Comparison of ENCODE assay signal across 18 cellular contexts in the genomic region with DNA sequence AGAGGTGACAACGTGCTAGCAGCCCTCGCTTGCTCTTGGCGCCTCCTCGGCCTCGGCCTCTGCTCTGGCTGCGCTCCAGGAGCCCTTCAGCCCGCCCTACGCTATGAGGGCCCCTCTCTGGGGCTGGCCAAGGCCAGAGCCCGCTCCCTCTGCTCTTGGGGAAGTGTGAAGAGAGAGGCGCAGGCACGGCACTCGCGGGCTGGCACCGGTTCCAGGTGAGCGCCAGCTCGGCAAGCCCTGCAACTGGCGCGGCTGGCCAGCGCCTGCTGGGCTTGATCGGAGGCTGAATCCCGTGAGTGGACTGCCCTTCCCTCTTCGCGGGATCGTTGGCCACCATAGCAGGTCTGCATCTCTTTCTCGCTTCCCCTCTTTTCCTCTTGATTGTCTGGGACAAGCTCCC.
DNase-seq lines count a peak whose midpoint lies in the region; ATAC-seq and TF ChIP-seq lines count a peak whose summit lies in the region.
"Had no signal": no experiment of that assay in that cellular context is flagged by ENCODE, and none has a peak within 500 bp of the region (broad histone marks: within the 10 kb centered on the region; RNA-seq: fewer than 3 reads in every experiment).

No MANE protein-coding gene starts in this region.

- H3K4ac ChIP-seq in neuronal stem cell (ENCODE audit: low read length): no peak overlapping the region

- no peaks in the 10 kb centered on the region for H3K4me1 Mint-ChIP-seq in activated T-helper 1 cell treated with anti-CD3 and anti-CD28 coated beads, Interleukin-12 subunit alpha, Interleukin-12 subunit beta, Interleukin-2, Interleukin-4 antibody, amounts not matched to agents 30 ng/mL and 10 ng/mL and 1 ng/mL, durations not matched to agents 14 hours and 24 hours and 36 hours (ENCODE audit: low read depth)
- no peaks in the 10 kb centered on the region for H3K4me1 Mint-ChIP-seq in CD14-positive monocyte
- H3K4me1 Mint-ChIP-seq: B cell; CD4-positive, CD25-positive, alpha-beta regulatory T cell; CD8-positive, alpha-beta memory T cell had no signal

- no peaks in the 10 kb centered on the region for H3K27me3 Mint-ChIP-seq in activated T-helper 1 cell treated with anti-CD3 and anti-CD28 coated beads, Interleukin-12 subunit alpha, Interleukin-12 subunit beta, Interleukin-2, Interleukin-4 antibody, amounts not matched to agents 30 ng/mL and 10 ng/mL and 1 ng/mL, durations not matched to agents 14 hours and 24 hours and 36 hours (ENCODE audit: insufficient read depth)
- no peaks in the 10 kb centered on the region for H3K27me3 Mint-ChIP-seq in CD14-positive monocyte (ENCODE audit: low read depth in 3 of 3)
- H3K27me3 Mint-ChIP-seq: B cell; CD4-positive, CD25-positive, alpha-beta regulatory T cell; CD8-positive, alpha-beta memory T cell had no signal

- no peaks in the 10 kb centered on the region for H3K79me1 ChIP-seq in neuronal stem cell (ENCODE audit: low read depth, low read length)

- peak overlapping the region; percentile 52 for H3K27ac Mint-ChIP-seq in activated T-helper 1 cell treated with anti-CD3 and anti-CD28 coated beads, Interleukin-12 subunit alpha, Interleukin-12 subunit beta, Interleukin-2, Interleukin-4 antibody, amounts not matched to agents 30 ng/mL and 10 ng/mL and 1 ng/mL, durations not matched to agents 14 hours and 24 hours and 36 hours
- H3K27ac Mint-ChIP-seq in CD14-positive monocyte: no peak overlapping the region
- H3K27ac Mint-ChIP-seq: B cell; CD8-positive, alpha-beta memory T cell had no signal

- no peak overlapping the region for H4K91ac ChIP-seq in neuronal stem cell (ENCODE audit: low read depth, low read length, poor library complexity)

- H3K36me3 Mint-ChIP-seq in activated T-helper 1 cell treated with anti-CD3 and anti-CD28 coated beads, Interleukin-12 subunit alpha, Interleukin-12 subunit beta, Interleukin-2, Interleukin-4 antibody, amounts not matched to agents 30 ng/mL and 10 ng/mL and 1 ng/mL, durations not matched to agents 14 hours and 24 hours and 36 hours (ENCODE audit: low read depth): no peaks in the 10 kb centered on the region
- no peaks in the 10 kb centered on the region for H3K36me3 Mint-ChIP-seq in CD14-positive monocyte
- H3K36me3 Mint-ChIP-seq: CD4-positive, CD25-positive, alpha-beta regulatory T cell; CD8-positive, alpha-beta memory T cell had no signal

- H2BK120ac ChIP-seq in neuronal stem cell (ENCODE audit: low read depth, low read length): no peak overlapping the region

- H3K27me3 ChIP-seq in right cardiac atrium (ENCODE audit: control insufficient read depth, insufficient read depth): no peaks in the 10 kb centered on the region
- H3K27me3 ChIP-seq in neuronal stem cell (ENCODE audit: control insufficient read depth in 3 of 3, insufficient read depth in 3 of 3, low read depth in 1 of 3, low read length in 3 of 3): no peaks in the 10 kb centered on the region
- H3K27me3 ChIP-seq: BLaER1 treated with 17β-estradiol and CSF1 and Interleukin-3, amounts not matched to agents 10 nM and 100 nM had no signal

- H3K18ac ChIP-seq in neuronal stem cell (ENCODE audit: low read length): no peak overlapping the region

- no peak overlapping the region for H2BK12ac ChIP-seq in neuronal stem cell (ENCODE audit: low read length)

- peaks cover 9% of the 10 kb centered on the region for H3K9me3 Mint-ChIP-seq in activated T-helper 1 cell treated with anti-CD3 and anti-CD28 coated beads, Interleukin-12 subunit alpha, Interleukin-12 subunit beta, Interleukin-2, Interleukin-4 antibody, amounts not matched to agents 30 ng/mL and 10 ng/mL and 1 ng/mL, durations not matched to agents 14 hours and 24 hours and 36 hours
- H3K9me3 Mint-ChIP-seq in CD14-positive monocyte: peaks cover 0 to 23% (median 8%) of the 10 kb centered on the region in 7 donors

- intact Hi-C loops in left ventricle myocardium superior (cut with micrococcal nuclease) (no loop called here), right cardiac atrium (cut with DNase I) (no loop called here), CD14-positive monocyte (cut with micrococcal nuclease) (no loop called here)
- intact Hi-C loops in activated T-helper 1 cell treated with anti-CD3 and anti-CD28 coated beads, Interleukin-12 subunit alpha, Interleukin-12 subunit beta, Interleukin-2, Interleukin-4 antibody, amounts not matched to agents 30 ng/mL and 10 ng/mL and 1 ng/mL, durations not matched to agents 14 hours and 24 hours and 36 hours (cut with micrococcal nuclease): no loop called here

- peak; percentile 16 for DNase-seq in left ventricle myocardium superior
- DNase-seq in right cardiac atrium: no peak
- DNase-seq in activated T-helper 1 cell treated with anti-CD3 and anti-CD28 coated beads, Interleukin-12 subunit alpha, Interleukin-12 subunit beta, Interleukin-2, Interleukin-4 antibody, amounts not matched to agents 30 ng/mL and 10 ng/mL and 1 ng/mL, durations not matched to agents 14 hours and 24 hours and 36 hours (ENCODE audit: low spot score): no peak
- DNase-seq in neuronal stem cell (ENCODE audit: low spot score): no peak
- no peak for DNase-seq in NCI-H345 treated with DMSO at 0.1 percent for 48 hours (lab: John Stamatoyannopoulos, UW; ENCODE audit: unreplicated experiment)
- no peak for DNase-seq in CD14-positive monocyte (ENCODE audit: low spot score)
- DNase-seq in activated gamma-delta T cell (lab: John Stamatoyannopoulos, UW): no peak
- DNase-seq: 8988T; CD4-positive, CD25-positive, alpha-beta regulatory T cell; CD8-positive, alpha-beta memory T cell; COR-L47; DMS 273 treated with DMSO at 0.1 percent for 48 hours; DMS53; DND-41; GM23248 had no signal

- TF ChIP-seq CTCF in CD14-positive monocyte (IDR thresholded peaks at IDR 0.05): no peak

- H3K4me2 ChIP-seq in neuronal stem cell (ENCODE audit: insufficient read depth, low read length, poor library complexity, severe bottlenecking): no peak overlapping the region
- H3K4me2 ChIP-seq: BLaER1 treated with 17β-estradiol and CSF1 and Interleukin-3, amounts not matched to agents 10 nM and 100 nM had no signal

- H3K36me3 ChIP-seq in neuronal stem cell (replicated peaks in 1 of 2; ENCODE audit: control insufficient read depth in 2 of 2, insufficient read depth in 2 of 2, low read length in 2 of 2): no peaks in the 10 kb centered on the region
- H3K36me3 ChIP-seq: BLaER1 treated with 17β-estradiol and CSF1 and Interleukin-3, amounts not matched to agents 10 nM and 100 nM; HAP-1 had no signal

- H2BK15ac ChIP-seq in neuronal stem cell (ENCODE audit: low read length): no peak overlapping the region

- no peak overlapping the region for H3K14ac ChIP-seq in neuronal stem cell (ENCODE audit: low read length)

- H3K27ac ChIP-seq in right cardiac atrium (ENCODE audit: low read length) (no peak overlapping the region), neuronal stem cell (replicated peaks; ENCODE audit: low read length) (no peak overlapping the region)
- H3K27ac ChIP-seq: BLaER1 treated with 17β-estradiol and CSF1 and Interleukin-3, amounts not matched to agents 10 nM and 100 nM; GM23248 had no signal

- H3K4me1 ChIP-seq in right cardiac atrium (ENCODE audit: control insufficient read depth, insufficient read depth, low read length): no peaks in the 10 kb centered on the region
- peaks cover 0 to 3% of the 10 kb centered on the region in 2 donors for H3K4me1 ChIP-seq in neuronal stem cell (ENCODE audit: control insufficient read depth in 2 of 2, insufficient read depth in 1 of 2, low read depth in 1 of 2, low read length in 2 of 2)
- H3K4me1 ChIP-seq: BLaER1 treated with 17β-estradiol and CSF1 and Interleukin-3, amounts not matched to agents 10 nM and 100 nM; HAP-1 had no signal

- 89% methylated on average over 25 of the region's 25 CpGs for WGBS in right cardiac atrium
- no CpG with 5 or more reads among the region's 25 CpGs for WGBS in neuronal stem cell (ENCODE audit: extremely low coverage in 2 of 2, insufficient read length in 2 of 2, insufficient replicate concordance in 1 of 2), 2 donors

- H3K4me3 ChIP-seq in right cardiac atrium (ENCODE audit: low read length): no peak overlapping the region
- no peak overlapping the region for H3K4me3 ChIP-seq in neuronal stem cell (ENCODE audit: low read length in 2 of 2)
- H3K4me3 ChIP-seq: BLaER1 treated with 17β-estradiol and CSF1 and Interleukin-3, amounts not matched to agents 10 nM and 100 nM; GM23248; HAP-1 had no signal

- H3K4me3 Mint-ChIP-seq in activated T-helper 1 cell treated with anti-CD3 and anti-CD28 coated beads, Interleukin-12 subunit alpha, Interleukin-12 subunit beta, Interleukin-2, Interleukin-4 antibody, amounts not matched to agents 30 ng/mL and 10 ng/mL and 1 ng/mL, durations not matched to agents 14 hours and 24 hours and 36 hours: no peak overlapping the region
- no peak overlapping the region for H3K4me3 Mint-ChIP-seq in CD14-positive monocyte
- H3K4me3 Mint-ChIP-seq: B cell; CD4-positive, CD25-positive, alpha-beta regulatory T cell; CD8-positive, alpha-beta memory T cell had no signal

- no peak overlapping the region for H4K8ac ChIP-seq in neuronal stem cell (ENCODE audit: low read depth, low read length)

- no peak overlapping the region for H2BK5ac ChIP-seq in neuronal stem cell (ENCODE audit: low read length)

- H3K9me3 ChIP-seq in right cardiac atrium (ENCODE audit: control insufficient read depth, low read length) (no peaks in the 10 kb centered on the region), neuronal stem cell (replicated peaks in 1 of 2; ENCODE audit: control insufficient read depth in 2 of 2, insufficient read depth in 1 of 2, low read depth in 1 of 2, low read length in 2 of 2) (peaks cover 0 to 1% of the 10 kb centered on the region in 2 donors)
- H3K9me3 ChIP-seq: HAP-1 had no signal

- no peak overlapping the region for H3K9ac ChIP-seq in neuronal stem cell (ENCODE audit: low read depth, low read length, poor library complexity)
- H3K9ac ChIP-seq: BLaER1 treated with 17β-estradiol and CSF1 and Interleukin-3, amounts not matched to agents 10 nM and 100 nM; GM23248 had no signal

- no peak overlapping the region for H3K23ac ChIP-seq in neuronal stem cell (ENCODE audit: low read depth, low read length, poor library complexity)

- H2AK5ac ChIP-seq in neuronal stem cell (ENCODE audit: low read depth, low read length): peak overlapping the region; percentile 63

- ATAC-seq in left ventricle myocardium superior (no peak), right cardiac atrium (no peak)

- H2AFZ ChIP-seq in neuronal stem cell (ENCODE audit: low read length): no peak overlapping the region
- H2AFZ ChIP-seq: GM23248 had no signal
